ENCODE assay signal across 18 cellular contexts in genomic region chr15:40792394-40792793, GRCh38. TPM values are rescaled to one million over a fixed set of nuclear protein-coding genes. Genes with fewer than 3 reads are reported as not detected.
"Had no signal": no experiment of that assay in that cellular context is flagged by ENCODE, and none has a peak within 500 bp of the region (broad histone marks: within the 10 kb centered on the region; RNA-seq: fewer than 3 reads in every experiment).

No MANE protein-coding gene starts in this region.

- H3K4me3 Mint-ChIP-seq: activated naive CD4-positive, alpha-beta T cell treated with anti-CD3 and anti-CD28 coated beads for 36 hours; immature natural killer cell; stimulated activated naive CD8-positive, alpha-beta T cell treated with anti-CD3 and anti-CD28 coated beads, Interleukin-15, amount 100 ng/mL, for 72 hours had no signal

- H3K9me3 Mint-ChIP-seq: activated naive CD4-positive, alpha-beta T cell treated with anti-CD3 and anti-CD28 coated beads for 36 hours; activated T-helper 17 cell treated with anti-CD3 and anti-CD28 coated beads, Interleukin-2, amount 50 U/mL, for 72 hours; immature natural killer cell; stimulated activated naive CD8-positive, alpha-beta T cell treated with anti-CD3 and anti-CD28 coated beads, Interleukin-15, amount 100 ng/mL, for 72 hours had no signal

- DNase-seq: activated CD4-positive, alpha-beta T cell treated with anti-CD3 and anti-CD28 coated beads, Interleukin-2, amount 50 U/mL, for 1 hour; activated naive CD4-positive, alpha-beta T cell treated with anti-CD3 and anti-CD28 coated beads for 36 hours; head of caudate nucleus; immature natural killer cell; stimulated activated CD4-positive, alpha-beta T cell treated with anti-CD3 and anti-CD28 coated beads, Interleukin-1b, Interleukin-23, amount 100 ng/mL, for 48 hours; stimulated activated naive CD8-positive, alpha-beta T cell treated with anti-CD3 and anti-CD28 coated beads, Interleukin-15, amount 100 ng/mL, for 72 hours; T-helper 9 cell; uterus had no signal

- H3K36me3 ChIP-seq: uterus had no signal

- H3K27ac Mint-ChIP-seq: activated naive CD4-positive, alpha-beta T cell treated with anti-CD3 and anti-CD28 coated beads for 36 hours; stimulated activated naive CD8-positive, alpha-beta T cell treated with anti-CD3 and anti-CD28 coated beads, Interleukin-15, amount 100 ng/mL, for 72 hours had no signal

- H3K4me3 ChIP-seq: ascending aorta, uterus had no signal

- FAIRE-seq: frontal cortex had no signal

- H3K4me1 ChIP-seq: uterus had no signal

- H3K27ac ChIP-seq: ascending aorta, uterus had no signal

- H3K27me3 ChIP-seq: ascending aorta, uterus had no signal

- H3K9me3 ChIP-seq: ascending aorta, uterus had no signal

- ATAC-seq: activated CD4-positive, CD25-positive, alpha-beta regulatory T cell treated with anti-CD3 and anti-CD28 coated beads, Interleukin-2, amount 50 U/mL, for 24 hours; stimulated activated naive CD8-positive, alpha-beta T cell treated with anti-CD3 and anti-CD28 coated beads, Interleukin-15, amount 100 ng/mL, for 72 hours had no signal

- H3K27me3 Mint-ChIP-seq: activated T-helper 17 cell treated with anti-CD3 and anti-CD28 coated beads, Interleukin-2, amount 50 U/mL, for 72 hours; stimulated activated naive CD8-positive, alpha-beta T cell treated with anti-CD3 and anti-CD28 coated beads, Interleukin-15, amount 100 ng/mL, for 72 hours had no signal

RNA-seq across cellular contexts. Expression of gene C15orf62, which starts 22.6 kb away (rescaled TPM):
- total RNA-seq: ascending aorta, frontal cortex had no signal
- polyA plus RNA-seq: neural cell had no signal

RNA-seq across cellular contexts. Expression of gene PPP1R14D, which starts 36.1 kb away (rescaled TPM):
- total RNA-seq: activated CD8-positive, alpha-beta memory T cell treated with anti-CD3 and anti-CD28 coated beads for 36 hours; activated naive CD4-positive, alpha-beta T cell treated with anti-CD3 and anti-CD28 coated beads for 36 hours; activated T-helper 17 cell treated with anti-CD3 and anti-CD28 coated beads, Interleukin-2, amount 50 U/mL, for 72 hours; ascending aorta; chondrocyte; dermis microvascular lymphatic vessel endothelial cell; epithelial cell of proximal tubule; frontal cortex; osteoblast; uterus had no signal
- polyA plus RNA-seq: immature natural killer cell, neural cell had no signal
